Comparison of ENCODE assay signal across 1 cellular context in the genomic region with DNA sequence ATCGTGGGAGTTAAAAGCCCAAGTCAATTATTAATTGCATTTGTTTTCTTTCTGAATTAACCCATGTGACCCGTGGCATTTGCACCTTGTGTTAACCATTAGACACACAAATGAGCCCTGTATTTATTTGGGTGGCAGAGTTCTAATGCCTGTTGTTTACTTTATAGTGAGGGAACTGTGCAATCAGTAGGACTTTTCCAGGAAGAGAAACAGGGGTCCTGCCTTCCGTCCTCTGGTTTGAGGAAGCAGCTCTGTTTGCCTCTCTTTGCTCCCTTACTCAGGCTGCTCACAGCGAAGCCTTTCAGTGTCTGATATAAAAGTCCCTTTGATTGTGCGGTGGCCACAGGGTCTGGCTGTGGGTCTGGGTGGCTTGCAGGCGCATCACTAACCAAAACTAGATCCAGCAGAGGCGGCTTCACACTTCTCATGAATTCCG.
TF ChIP-seq lines count a peak whose summit lies in the region.

No MANE protein-coding gene starts in this region.

TF ChIP-seq in GM23338, 12 proteins besides CTCF, POLR2A, EP300 and RAD21 (continued from another document):
- TF ChIP-seq, protein P1, sequence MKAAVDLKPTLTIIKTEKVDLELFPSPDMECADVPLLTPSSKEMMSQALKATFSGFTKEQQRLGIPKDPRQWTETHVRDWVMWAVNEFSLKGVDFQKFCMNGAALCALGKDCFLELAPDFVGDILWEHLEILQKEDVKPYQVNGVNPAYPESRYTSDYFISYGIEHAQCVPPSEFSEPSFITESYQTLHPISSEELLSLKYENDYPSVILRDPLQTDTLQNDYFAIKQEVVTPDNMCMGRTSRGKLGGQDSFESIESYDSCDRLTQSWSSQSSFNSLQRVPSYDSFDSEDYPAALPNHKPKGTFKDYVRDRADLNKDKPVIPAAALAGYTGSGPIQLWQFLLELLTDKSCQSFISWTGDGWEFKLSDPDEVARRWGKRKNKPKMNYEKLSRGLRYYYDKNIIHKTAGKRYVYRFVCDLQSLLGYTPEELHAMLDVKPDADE (IDR thresholded peaks at IDR 0.05), result no peak
- TF ChIP-seq ZNF331 (CRISPR knock-in tag; IDR thresholded peaks at IDR 0.05; ENCODE audit: low read depth) (no peak), POLR2AphosphoS5 (IDR thresholded peaks at IDR 0.05; ENCODE audit: low read depth) (no peak), EZH2 (IDR thresholded peaks at IDR 0.05; ENCODE audit: low read depth, unreplicated experiment) (no peak), STAT1 (IDR thresholded peaks at IDR 0.05; ENCODE audit: unreplicated experiment) (no peak), JUNB (IDR thresholded peaks at IDR 0.05; ENCODE audit: unreplicated experiment) (no peak), CREB1 (CRISPR knock-in tag; IDR thresholded peaks at IDR 0.05; ENCODE audit: low read depth) (no peak), ZNF114 (CRISPR knock-in tag; IDR thresholded peaks at IDR 0.05) (no peak), EZH2phosphoT487 (IDR thresholded peaks at IDR 0.05; ENCODE audit: unreplicated experiment) (no peak)
- TF ChIP-seq, protein P2, sequence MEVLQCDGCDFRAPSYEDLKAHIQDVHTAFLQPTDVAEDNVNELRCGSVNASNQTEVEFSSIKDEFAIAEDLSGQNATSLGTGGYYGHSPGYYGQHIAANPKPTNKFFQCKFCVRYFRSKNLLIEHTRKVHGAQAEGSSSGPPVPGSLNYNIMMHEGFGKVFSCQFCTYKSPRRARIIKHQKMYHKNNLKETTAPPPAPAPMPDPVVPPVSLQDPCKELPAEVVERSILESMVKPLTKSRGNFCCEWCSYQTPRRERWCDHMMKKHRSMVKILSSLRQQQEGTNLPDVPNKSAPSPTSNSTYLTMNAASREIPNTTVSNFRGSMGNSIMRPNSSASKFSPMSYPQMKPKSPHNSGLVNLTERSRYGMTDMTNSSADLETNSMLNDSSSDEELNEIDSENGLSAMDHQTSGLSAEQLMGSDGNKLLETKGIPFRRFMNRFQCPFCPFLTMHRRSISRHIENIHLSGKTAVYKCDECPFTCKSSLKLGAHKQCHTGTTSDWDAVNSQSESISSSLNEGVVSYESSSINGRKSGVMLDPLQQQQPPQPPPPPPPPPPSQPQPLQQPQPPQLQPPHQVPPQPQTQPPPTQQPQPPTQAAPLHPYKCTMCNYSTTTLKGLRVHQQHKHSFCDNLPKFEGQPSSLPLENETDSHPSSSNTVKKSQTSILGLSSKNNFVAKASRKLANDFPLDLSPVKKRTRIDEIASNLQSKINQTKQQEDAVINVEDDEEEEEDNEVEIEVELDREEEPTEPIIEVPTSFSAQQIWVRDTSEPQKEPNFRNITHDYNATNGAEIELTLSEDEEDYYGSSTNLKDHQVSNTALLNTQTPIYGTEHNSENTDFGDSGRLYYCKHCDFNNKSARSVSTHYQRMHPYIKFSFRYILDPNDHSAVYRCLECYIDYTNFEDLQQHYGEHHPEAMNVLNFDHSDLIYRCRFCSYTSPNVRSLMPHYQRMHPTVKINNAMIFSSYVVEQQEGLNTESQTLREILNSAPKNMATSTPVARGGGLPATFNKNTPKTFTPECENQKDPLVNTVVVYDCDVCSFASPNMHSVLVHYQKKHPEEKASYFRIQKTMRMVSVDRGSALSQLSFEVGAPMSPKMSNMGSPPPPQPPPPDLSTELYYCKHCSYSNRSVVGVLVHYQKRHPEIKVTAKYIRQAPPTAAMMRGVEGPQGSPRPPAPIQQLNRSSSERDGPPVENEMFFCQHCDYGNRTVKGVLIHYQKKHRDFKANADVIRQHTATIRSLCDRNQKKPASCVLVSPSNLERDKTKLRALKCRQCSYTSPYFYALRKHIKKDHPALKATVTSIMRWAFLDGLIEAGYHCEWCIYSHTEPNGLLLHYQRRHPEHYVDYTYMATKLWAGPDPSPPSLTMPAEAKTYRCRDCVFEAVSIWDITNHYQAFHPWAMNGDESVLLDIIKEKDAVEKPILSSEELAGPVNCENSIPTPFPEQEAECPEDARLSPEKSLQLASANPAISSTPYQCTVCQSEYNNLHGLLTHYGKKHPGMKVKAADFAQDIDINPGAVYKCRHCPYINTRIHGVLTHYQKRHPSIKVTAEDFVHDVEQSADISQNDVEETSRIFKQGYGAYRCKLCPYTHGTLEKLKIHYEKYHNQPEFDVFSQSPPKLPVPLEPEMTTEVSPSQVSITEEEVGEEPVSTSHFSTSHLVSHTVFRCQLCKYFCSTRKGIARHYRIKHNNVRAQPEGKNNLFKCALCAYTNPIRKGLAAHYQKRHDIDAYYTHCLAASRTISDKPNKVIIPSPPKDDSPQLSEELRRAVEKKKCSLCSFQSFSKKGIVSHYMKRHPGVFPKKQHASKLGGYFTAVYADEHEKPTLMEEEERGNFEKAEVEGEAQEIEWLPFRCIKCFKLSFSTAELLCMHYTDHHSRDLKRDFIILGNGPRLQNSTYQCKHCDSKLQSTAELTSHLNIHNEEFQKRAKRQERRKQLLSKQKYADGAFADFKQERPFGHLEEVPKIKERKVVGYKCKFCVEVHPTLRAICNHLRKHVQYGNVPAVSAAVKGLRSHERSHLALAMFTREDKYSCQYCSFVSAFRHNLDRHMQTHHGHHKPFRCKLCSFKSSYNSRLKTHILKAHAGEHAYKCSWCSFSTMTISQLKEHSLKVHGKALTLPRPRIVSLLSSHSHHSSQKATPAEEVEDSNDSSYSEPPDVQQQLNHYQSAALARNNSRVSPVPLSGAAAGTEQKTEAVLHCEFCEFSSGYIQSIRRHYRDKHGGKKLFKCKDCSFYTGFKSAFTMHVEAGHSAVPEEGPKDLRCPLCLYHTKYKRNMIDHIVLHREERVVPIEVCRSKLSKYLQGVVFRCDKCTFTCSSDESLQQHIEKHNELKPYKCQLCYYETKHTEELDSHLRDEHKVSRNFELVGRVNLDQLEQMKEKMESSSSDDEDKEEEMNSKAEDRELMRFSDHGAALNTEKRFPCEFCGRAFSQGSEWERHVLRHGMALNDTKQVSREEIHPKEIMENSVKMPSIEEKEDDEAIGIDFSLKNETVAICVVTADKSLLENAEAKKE (CRISPR knock-in tag; IDR thresholded peaks at IDR 0.05), result no peak
- TF ChIP-seq, protein P3, sequence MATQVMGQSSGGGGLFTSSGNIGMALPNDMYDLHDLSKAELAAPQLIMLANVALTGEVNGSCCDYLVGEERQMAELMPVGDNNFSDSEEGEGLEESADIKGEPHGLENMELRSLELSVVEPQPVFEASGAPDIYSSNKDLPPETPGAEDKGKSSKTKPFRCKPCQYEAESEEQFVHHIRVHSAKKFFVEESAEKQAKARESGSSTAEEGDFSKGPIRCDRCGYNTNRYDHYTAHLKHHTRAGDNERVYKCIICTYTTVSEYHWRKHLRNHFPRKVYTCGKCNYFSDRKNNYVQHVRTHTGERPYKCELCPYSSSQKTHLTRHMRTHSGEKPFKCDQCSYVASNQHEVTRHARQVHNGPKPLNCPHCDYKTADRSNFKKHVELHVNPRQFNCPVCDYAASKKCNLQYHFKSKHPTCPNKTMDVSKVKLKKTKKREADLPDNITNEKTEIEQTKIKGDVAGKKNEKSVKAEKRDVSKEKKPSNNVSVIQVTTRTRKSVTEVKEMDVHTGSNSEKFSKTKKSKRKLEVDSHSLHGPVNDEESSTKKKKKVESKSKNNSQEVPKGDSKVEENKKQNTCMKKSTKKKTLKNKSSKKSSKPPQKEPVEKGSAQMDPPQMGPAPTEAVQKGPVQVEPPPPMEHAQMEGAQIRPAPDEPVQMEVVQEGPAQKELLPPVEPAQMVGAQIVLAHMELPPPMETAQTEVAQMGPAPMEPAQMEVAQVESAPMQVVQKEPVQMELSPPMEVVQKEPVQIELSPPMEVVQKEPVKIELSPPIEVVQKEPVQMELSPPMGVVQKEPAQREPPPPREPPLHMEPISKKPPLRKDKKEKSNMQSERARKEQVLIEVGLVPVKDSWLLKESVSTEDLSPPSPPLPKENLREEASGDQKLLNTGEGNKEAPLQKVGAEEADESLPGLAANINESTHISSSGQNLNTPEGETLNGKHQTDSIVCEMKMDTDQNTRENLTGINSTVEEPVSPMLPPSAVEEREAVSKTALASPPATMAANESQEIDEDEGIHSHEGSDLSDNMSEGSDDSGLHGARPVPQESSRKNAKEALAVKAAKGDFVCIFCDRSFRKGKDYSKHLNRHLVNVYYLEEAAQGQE (IDR thresholded peaks at IDR 0.05; ENCODE audit: unreplicated experiment), result no peak
